Comparison of ENCODE assay signal across 23 cellular contexts in the genomic region with DNA sequence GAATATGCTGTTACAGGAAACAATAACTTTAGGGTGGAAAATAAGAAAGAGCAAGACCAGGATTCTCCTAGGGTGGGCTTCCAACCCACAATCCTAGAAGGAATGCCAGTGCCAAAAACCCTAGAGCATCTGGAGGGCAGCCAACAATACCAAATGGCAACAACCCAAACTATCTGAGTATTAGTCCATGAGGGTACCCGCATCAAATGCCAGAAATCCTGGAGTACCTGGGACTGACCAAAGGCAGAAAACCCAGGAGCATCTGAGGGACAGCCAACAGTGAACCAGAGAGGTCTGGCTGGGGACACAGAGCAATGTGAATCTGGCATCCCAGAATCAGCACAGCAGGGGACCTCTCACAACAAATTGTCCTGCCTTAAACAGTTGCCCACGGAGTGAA.
"Had no signal": no experiment of that assay in that cellular context is flagged by ENCODE, and none has a peak within 500 bp of the region (broad histone marks: within the 10 kb centered on the region; RNA-seq: fewer than 3 reads in every experiment).

No MANE protein-coding gene starts in this region.

- DNase-seq: colonic mucosa; effector CD8-positive, alpha-beta T cell; endodermal cell; foreskin fibroblast; gastrocnemius medialis; heart left ventricle; left cardiac atrium; left lung; naive thymus-derived CD8-positive, alpha-beta T cell; nephron progenitor cell; nucleus accumbens; stimulated activated CD4-positive, alpha-beta T cell treated with anti-CD3 and anti-CD28 coated beads, Interleukin-12 subunit alpha, Interleukin-12 subunit beta, amount 100 ng/mL, for 4 hours; stimulated activated CD4-positive, alpha-beta T cell treated with anti-CD3 and anti-CD28 coated beads, Interleukin-1b, Interleukin-23, amount 100 ng/mL, for 48 hours; stimulated activated CD4-positive, alpha-beta T cell treated with anti-CD3 and anti-CD28 coated beads, Interleukin-4, amount 100 ng/mL, for 1 hour; stimulated activated CD8-positive, alpha-beta memory T cell treated with anti-CD3 and anti-CD28 coated beads, Interleukin-4, amount 100 ng/mL, for 48 hours; stimulated activated naive CD4-positive, alpha-beta T cell; stimulated activated naive CD8-positive, alpha-beta T cell treated with anti-CD3 and anti-CD28 coated beads, Interleukin-15, amount 100 ng/mL, for 72 hours had no signal

- H3K4me3 ChIP-seq: colonic mucosa, gastrocnemius medialis, heart left ventricle, hepatocyte, left lung, prostate gland, right atrium auricular region, smooth muscle cell, suprapubic skin had no signal

- H3K36me3 ChIP-seq: colonic mucosa, gastrocnemius medialis, heart left ventricle, left lung, prostate gland, right atrium auricular region, suprapubic skin had no signal

- H3K9me3 ChIP-seq: colonic mucosa, gastrocnemius medialis, heart left ventricle, left lung, prostate gland, right atrium auricular region, suprapubic skin had no signal

- H3K27ac ChIP-seq: colonic mucosa, epithelial cell of prostate, gastrocnemius medialis, heart left ventricle, hepatocyte, left lung, prostate gland, right atrium auricular region, suprapubic skin had no signal

- H3K4me2 ChIP-seq: hepatocyte, smooth muscle cell had no signal

- H2AFZ ChIP-seq: hepatocyte had no signal

- H3K4me1 ChIP-seq: colonic mucosa, gastrocnemius medialis, heart left ventricle, left lung, prostate gland, right atrium auricular region, suprapubic skin had no signal

- H3K27me3 ChIP-seq: colonic mucosa, gastrocnemius medialis, heart left ventricle, hepatocyte, left lung, right atrium auricular region, suprapubic skin had no signal
